8 cellular contexts compared by ENCODE assay signal in the genomic region with DNA sequence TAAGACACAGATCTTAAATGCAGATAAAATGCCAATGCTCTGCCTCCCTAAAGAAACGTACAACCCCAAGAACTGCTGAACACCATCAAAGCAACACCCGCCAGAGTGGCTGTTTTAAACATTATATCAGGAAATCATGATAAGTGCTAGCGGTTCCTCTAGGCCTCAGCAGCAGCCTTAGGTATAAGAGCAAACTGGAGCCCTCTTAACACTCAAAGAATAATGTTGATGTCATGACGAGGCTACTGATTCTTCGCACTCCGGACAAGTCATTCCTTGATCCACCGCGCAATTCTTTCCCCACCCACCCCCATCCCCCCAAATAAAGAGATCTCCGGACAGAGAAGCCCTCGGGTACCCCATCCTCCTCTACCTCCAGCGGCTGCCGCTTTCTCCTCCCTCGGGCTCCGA. TPM values are rescaled to one million over a fixed set of nuclear protein-coding genes. Genes with fewer than 3 reads are reported as not detected.
DNase-seq lines count a peak whose midpoint lies in the region; ATAC-seq, FAIRE-seq and TF ChIP-seq lines count a peak whose summit lies in the region.

No MANE protein-coding gene starts in this region.

- H3K4me3 ChIP-seq in coronary artery = peak overlapping the region; percentile 91
- peak overlapping the region; percentile 76 to 84 for H3K4me3 ChIP-seq in mucosa of rectum (ENCODE audit: low read length in 2 of 2)

- no peaks in the 10 kb centered on the region for H3K36me3 ChIP-seq in mucosa of rectum (ENCODE audit: control insufficient read depth in 2 of 2, insufficient read depth in 2 of 2, low read length in 2 of 2)

- peaks cover 2% of the 10 kb centered on the region for H3K36me3 Mint-ChIP-seq in activated T-cell treated with anti-CD3 and anti-CD28 coated beads, Interleukin-2, amount 50 U/mL, for 4 hours (ENCODE audit: insufficient read depth)

- H3K27me3 Mint-ChIP-seq in activated T-cell treated with anti-CD3 and anti-CD28 coated beads, Interleukin-2, amount 50 U/mL, for 4 hours (ENCODE audit: low read depth) = no peaks in the 10 kb centered on the region

- no peak for DNase-seq in activated T-cell treated with anti-CD3 and anti-CD28 coated beads, Interleukin-2, amount 50 U/mL, for 4 hours
- DNase-seq in activated T-cell treated with anti-CD3 and anti-CD28 coated beads, Interleukin-2, amount 50 U/mL, for 1 hour = no peak
- DNase-seq in RCC 7860 (ENCODE audit: low spot score) = peak; percentile 23
- DNase-seq in coronary artery (ENCODE audit: low spot score) = no peak
- DNase-seq in NCI-H446 treated with DMSO at 0.1 percent for 48 hours (lab: John Stamatoyannopoulos, UW) = no peak

- ATAC-seq in activated T-cell treated with anti-CD3 and anti-CD28 coated beads, Interleukin-2, amount 50 U/mL, for 4 hours = peak in 1 of 2 donors; percentile 3
- no peak for ATAC-seq in GM21825 (IDR thresholded peaks at IDR 0.05; ENCODE audit: unreplicated experiment)
- ATAC-seq in HG03280 (IDR thresholded peaks at IDR 0.05; ENCODE audit: unreplicated experiment) = no peak

- H3K27ac ChIP-seq in coronary artery (peak overlapping the region; percentile 71 to 94), mucosa of rectum (ENCODE audit: low read depth in 2 of 2, low read length in 2 of 2) (peak overlapping the region; percentile 85 to 90)

- TF ChIP-seq CTCF in coronary artery (IDR thresholded peaks at IDR 0.05) = no peak

- no peaks in the 10 kb centered on the region for H3K9me3 ChIP-seq in mucosa of rectum (ENCODE audit: control insufficient read depth in 2 of 2, low read length in 2 of 2)

- H3K4me3 Mint-ChIP-seq in activated T-cell treated with anti-CD3 and anti-CD28 coated beads, Interleukin-2, amount 50 U/mL, for 4 hours = peak overlapping the region; percentile 91

- H3K4me1 ChIP-seq in mucosa of rectum (ENCODE audit: control insufficient read depth in 2 of 2, insufficient read depth in 2 of 2, low read length in 2 of 2) = peaks cover 22 to 24% of the 10 kb centered on the region in 2 donors

- peaks cover 56% of the 10 kb centered on the region for H3K4me1 Mint-ChIP-seq in activated T-cell treated with anti-CD3 and anti-CD28 coated beads, Interleukin-2, amount 50 U/mL, for 4 hours (ENCODE audit: low read depth)

- H3K9me3 Mint-ChIP-seq in activated T-cell treated with anti-CD3 and anti-CD28 coated beads, Interleukin-2, amount 50 U/mL, for 4 hours = no peaks in the 10 kb centered on the region

- H3K27me3 ChIP-seq in mucosa of rectum (ENCODE audit: control insufficient read depth in 2 of 2, insufficient read depth in 2 of 2, low read length in 2 of 2) = no peaks in the 10 kb centered on the region

- FAIRE-seq in RCC 7860 (lab: Jason Lieb, UNC) = no peak

- H3K9ac ChIP-seq in mucosa of rectum (ENCODE audit: low read depth in 1 of 2, low read length in 2 of 2) = peak overlapping the region; percentile 79 to 84

RNA-seq across cellular contexts. Expression of a gene that starts 0.5 kb away (rescaled TPM):
- total RNA-seq in activated T-cell treated with anti-CD3 and anti-CD28 coated beads, Interleukin-2, amount 50 U/mL, for 4 hours = 10 to 100 TPM; 14.7 to 15.3 (median 14.8) TPM

RNA-seq across cellular contexts. Expression of a gene that starts 24.9 kb away (rescaled TPM):
- 10 to 100 TPM; 40.7 to 43.1 (median 41.2) TPM for total RNA-seq in activated T-cell treated with anti-CD3 and anti-CD28 coated beads, Interleukin-2, amount 50 U/mL, for 4 hours
